26 cellular contexts compared by ENCODE assay signal in genomic region chr10:28909875-28910274, GRCh38.
"Had no signal": no experiment of that assay in that cellular context is flagged by ENCODE, and none has a peak within 500 bp of the region (broad histone marks: within the 10 kb centered on the region; RNA-seq: fewer than 3 reads in every experiment).

No MANE protein-coding gene starts in this region.

- H3K4me3 ChIP-seq: left lung, lower lobe of right lung, mucosa of descending colon, ovary, sigmoid colon, spleen, stomach, testis, tibial artery, vagina had no signal

- FAIRE-seq: islet of Langerhans, kidney, small intestine had no signal

- H3K27me3 ChIP-seq: left lung, ovary, sigmoid colon, spleen, stomach, testis, tibial artery, vagina had no signal

- H3K9me3 ChIP-seq: left lung, lower lobe of right lung, mucosa of descending colon, ovary, sigmoid colon, spleen, stomach, testis, tibial artery, vagina had no signal

- H3K36me3 ChIP-seq: left lung, lower lobe of right lung, ovary, sigmoid colon, spleen, stomach, tibial artery, vagina had no signal

- H3K4me1 ChIP-seq: lower lobe of right lung, spleen, testis, vagina had no signal

- H3K27ac ChIP-seq: left lung, lower lobe of right lung, ovary, spleen, stomach, testis, vagina had no signal

- ATAC-seq: left colon; left lung; lower lobe of right lung; mucosa of descending colon; naive thymus-derived CD4-positive, alpha-beta T cell; natural killer cell treated with Interleukin-12 subunit alpha and Interleukin-12 subunit beta and Interleukin-15 and Interleukin-18, amount 100 ng/mL, for 72 hours; right cardiac atrium; stimulated activated naive B cell treated with anti-CD40 and anti-IgM and Interleukin-4, amounts not matched to agents 10 μg/mL and 1 μg/mL and 100 μg/mL, for 72 hours; stimulated activated naive CD8-positive, alpha-beta T cell treated with anti-CD3 and anti-CD28 coated beads, Interleukin-15, Interleukin-2, amounts not matched to agents 100 U/mL and 50 U/mL, for 24 hours had no signal

- DNase-seq: hippocampal formation; immature natural killer cell; kidney; left colon; left lung; lower lobe of right lung; mammary epithelial cell; mesendoderm; midbrain; mucosa of descending colon; naive thymus-derived CD4-positive, alpha-beta T cell; ovary; right cardiac atrium; sigmoid colon; small intestine; spleen; stimulated activated CD4-positive, alpha-beta T cell treated with anti-CD3 and anti-CD28 coated beads, Interleukin-2, amount 100 ng/mL, for 24 hours; stimulated activated CD4-positive, alpha-beta T cell treated with anti-CD3 and anti-CD28 coated beads, Interleukin-4, amount 100 ng/mL, for 1 hour; stimulated activated naive B cell treated with anti-CD40 and anti-IgM and Interleukin-4, amounts not matched to agents 10 μg/mL and 1 μg/mL and 100 μg/mL, for 72 hours; stimulated activated naive CD8-positive, alpha-beta T cell treated with anti-CD3 and anti-CD28 coated beads, Interleukin-15, Interleukin-2, amounts not matched to agents 100 U/mL and 50 U/mL, for 24 hours; stomach; testis; tibial artery had no signal
